ENCODE assay signal across 2 cellular contexts in the genomic region with DNA sequence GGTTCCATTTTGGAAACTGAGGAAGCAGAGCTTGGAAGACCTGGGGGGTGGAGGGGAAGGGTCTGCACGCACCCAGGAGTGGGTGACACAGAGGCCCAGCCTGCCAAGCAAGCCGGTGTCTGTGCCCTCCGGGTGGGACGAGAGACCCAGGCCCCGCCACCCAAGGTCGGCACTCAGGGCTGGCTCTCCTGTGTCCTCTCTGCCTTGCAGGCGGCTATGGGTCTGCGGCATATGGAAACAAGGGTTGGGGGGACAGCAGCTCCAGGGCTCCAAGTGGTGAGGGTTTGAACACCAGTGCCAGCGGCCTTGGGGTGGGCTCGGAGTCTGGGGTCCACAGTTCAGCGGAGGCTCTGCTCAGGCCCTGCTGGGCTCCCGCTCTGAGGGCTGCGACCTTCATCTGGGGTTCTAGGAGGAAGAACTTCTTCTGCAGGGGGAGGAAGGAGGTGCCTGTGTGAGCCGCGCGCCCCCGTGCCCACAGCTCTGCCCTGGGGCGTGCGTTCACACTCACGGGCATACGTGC.
TF ChIP-seq lines count a peak whose summit lies in the region.

No MANE protein-coding gene starts in this region.

TF ChIP-seq in A549, 52 proteins besides CTCF, POLR2A, EP300 and RAD21:
- TF ChIP-seq GATA3 (IDR thresholded peaks at IDR 0.05; ENCODE audit: borderline replicate concordance) (0 out of 2 replicates have a peak, but pooled peaks have one; percentile 11), HOXB13 (CRISPR knock-in tag; IDR thresholded peaks at IDR 0.05; ENCODE audit: low read depth) (no peak)

TF ChIP-seq in K562, 482 proteins besides CTCF, POLR2A, EP300 and RAD21:
- 0 out of 2 replicates have a peak, but pooled peaks have one; percentile 49 for TF ChIP-seq HDGF (IDR thresholded peaks at IDR 0.05)
- TF ChIP-seq GTF2A2 (tag; IDR thresholded peaks at IDR 0.05) = no peak
- no peak for TF ChIP-seq ZNF551 (CRISPR knock-in tag; IDR thresholded peaks at IDR 0.05)
- TF ChIP-seq SPI1 (IDR thresholded peaks at IDR 0.05; ENCODE audit: borderline replicate concordance, low read depth, low read length) = no peak
- TF ChIP-seq MYC (IDR thresholded peaks at IDR 0.05; ENCODE audit: low read depth, low read length) = no peak
- TF ChIP-seq MYC (CRISPR knock-in tag; IDR thresholded peaks at IDR 0.05; ENCODE audit: borderline replicate concordance, low read depth) = 0 out of 2 replicates have a peak, but pooled peaks have one; percentile 39
- TF ChIP-seq ZNF212 (CRISPR knock-in tag; IDR thresholded peaks at IDR 0.05) = no peak
- TF ChIP-seq, protein P1, sequence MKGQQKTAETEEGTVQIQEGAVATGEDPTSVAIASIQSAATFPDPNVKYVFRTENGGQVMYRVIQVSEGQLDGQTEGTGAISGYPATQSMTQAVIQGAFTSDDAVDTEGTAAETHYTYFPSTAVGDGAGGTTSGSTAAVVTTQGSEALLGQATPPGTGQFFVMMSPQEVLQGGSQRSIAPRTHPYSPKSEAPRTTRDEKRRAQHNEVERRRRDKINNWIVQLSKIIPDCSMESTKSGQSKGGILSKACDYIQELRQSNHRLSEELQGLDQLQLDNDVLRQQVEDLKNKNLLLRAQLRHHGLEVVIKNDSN (CRISPR knock-in tag; IDR thresholded peaks at IDR 0.05) = no peak
TF ChIP-seq in K562: peak in this region for 2.
